18 cellular contexts compared by ENCODE assay signal in genomic region chr10:131078131-131078881, GRCh38.
A peak's percentile ranks its signal among the peaks of the same experiment; 100 is the strongest.
DNase-seq lines count a peak whose midpoint lies in the region; ATAC-seq, FAIRE-seq and TF ChIP-seq lines count a peak whose summit lies in the region.
"Had no signal": no experiment of that assay in that cellular context is flagged by ENCODE, and none has a peak within 500 bp of the region (broad histone marks: within the 10 kb centered on the region; RNA-seq: fewer than 3 reads in every experiment).

No MANE protein-coding gene starts in this region.

- no peaks in the 10 kb centered on the region for H3K23me2 ChIP-seq in H1 (ENCODE audit: low read depth, low read length)

- no peak overlapping the region for H2BK15ac ChIP-seq in H1 (ENCODE audit: low read length)

- no peak overlapping the region for H3K27ac Mint-ChIP-seq in osteocyte (ENCODE audit: unreplicated experiment)
- H3K27ac Mint-ChIP-seq: B cell; CD8-positive, alpha-beta memory T cell; HFFc6 had no signal

- no peaks in the 10 kb centered on the region for H3K36me3 Mint-ChIP-seq in osteocyte (ENCODE audit: unreplicated experiment)
- H3K36me3 Mint-ChIP-seq: CD8-positive, alpha-beta memory T cell had no signal

- ATAC-seq in Right ventricle myocardium inferior (no peak), left ventricle myocardium superior (no peak), HG03354 (IDR thresholded peaks at IDR 0.05; ENCODE audit: poor library complexity, severe bottlenecking, unreplicated experiment) (no peak)
- ATAC-seq: HCT116 had no signal

- intact Hi-C loops in Right ventricle myocardium inferior (cut with DNase I) (no loop called here), left ventricle myocardium superior (cut with micrococcal nuclease) (no loop called here)

- H2AK5ac ChIP-seq in H1 (ENCODE audit: low read depth, low read length) = no peak overlapping the region

- H2BK20ac ChIP-seq in H1 (ENCODE audit: low read length) = no peak overlapping the region

- no peaks in the 10 kb centered on the region for H3K27me3 Mint-ChIP-seq in osteocyte (ENCODE audit: unreplicated experiment)
- H3K27me3 Mint-ChIP-seq: B cell had no signal

- POLR2A ChIA-PET in H1 (lab: Charles Lee; ENCODE audit: partially characterized antibody) = no interaction called here

- H3K18ac ChIP-seq in H1 (ENCODE audit: extremely low read depth, low read length) = no peak overlapping the region

- TF ChIP-seq CTCF in H1 (IDR thresholded peaks at IDR 0.05; ENCODE audit: control extremely low read depth in 1 of 3, insufficient read depth in 1 of 3, low read depth in 1 of 3, low read length in 3 of 3) (no peak), osteocyte (IDR thresholded peaks at IDR 0.05) (no peak)

- no peak overlapping the region for H3K56ac ChIP-seq in H1 (replicated peaks; ENCODE audit: insufficient read length, low read depth, low read length)

- H3K4me3 ChIP-seq in H1 (ENCODE audit: extremely low read depth in 1 of 4, insufficient read depth in 2 of 4, low read depth in 3 of 4, low read length in 4 of 4) = no peak overlapping the region
- H3K4me3 ChIP-seq: BLaER1 treated with 17β-estradiol and CSF1 and Interleukin-3, amounts not matched to agents 10 nM and 100 nM had no signal

- peak overlapping the region; percentile 13; the same call in 1 of the 2 replicates for H2BK5ac ChIP-seq in H1 (ENCODE audit: low read depth, low read length)

- H3K36me3 ChIP-seq in H1 (ENCODE audit: control insufficient read depth in 2 of 4, insufficient read depth in 4 of 4, low read length in 3 of 4) = no peaks in the 10 kb centered on the region
- H3K36me3 ChIP-seq: BLaER1 treated with 17β-estradiol and CSF1 and Interleukin-3, amounts not matched to agents 10 nM and 100 nM had no signal

- no peak overlapping the region for H3K9ac ChIP-seq in H1 (replicated peaks in 1 of 4; ENCODE audit: extremely low read depth in 1 of 4, low read depth in 3 of 4, low read length in 3 of 4)
- H3K9ac ChIP-seq: BLaER1 treated with 17β-estradiol and CSF1 and Interleukin-3, amounts not matched to agents 10 nM and 100 nM had no signal

- H3K79me2 ChIP-seq in H1 (ENCODE audit: control insufficient read depth in 1 of 2, insufficient read depth in 2 of 2, low read length in 2 of 2) = no peaks in the 10 kb centered on the region

- FAIRE-seq in H1 (lab: Jason Lieb, UNC) = no peak
- FAIRE-seq: G401.6, GM12891, GM19239, HTR-8/SVneo had no signal

- H3K14ac ChIP-seq in H1 (ENCODE audit: insufficient read length) = no peak overlapping the region

- no peaks in the 10 kb centered on the region; a peak in 2 of 7 replicates for H3K4me1 ChIP-seq in H1 (replicated peaks in 1 of 4; ENCODE audit: control insufficient read depth in 3 of 4, insufficient read depth in 4 of 4, low read length in 3 of 4)

- H3K4me3 Mint-ChIP-seq in osteocyte (ENCODE audit: unreplicated experiment) = no peak overlapping the region
- H3K4me3 Mint-ChIP-seq: B cell; CD8-positive, alpha-beta memory T cell; HFFc6 had no signal

- H4K91ac ChIP-seq in H1 (replicated peaks; ENCODE audit: insufficient read length, low read length) = no peak overlapping the region

- no peak overlapping the region for H4K8ac ChIP-seq in H1 (ENCODE audit: extremely low read depth, insufficient read depth, low read length)

- no peaks in the 10 kb centered on the region for H3K9me3 ChIP-seq in H1 (ENCODE audit: insufficient read depth in 2 of 2, low read depth in 1 of 2, low read length in 1 of 2)
- H3K9me3 ChIP-seq: BLaER1 treated with 17β-estradiol and CSF1 and Interleukin-3, amounts not matched to agents 10 nM and 100 nM had no signal

- CTCF ChIA-PET in H1 (lab: Charles Lee; ENCODE audit: partially characterized antibody) = interaction anchor here (0.6 to 2.5 kb wide), 5 partner anchors 10 to 708 kb away, joined by 3 to 11 read pairs (median 5); no protein-coding TSS in a partner anchor

- WGBS in H1 (ENCODE audit: extremely low coverage in 1 of 2, insufficient coverage in 1 of 2, insufficient read length in 1 of 2, insufficient replicate concordance in 2 of 2, low coverage in 1 of 2, low lambda C conversion rate in 2 of 2, missing lambda C conversion rate in 1 of 2), 2 experiments = 92% methylated on average over 18 of the region's 18 CpGs; no CpG with 5 or more reads in 1 of the 2 experiments

- no peak overlapping the region for H3K4me2 ChIP-seq in H1 (ENCODE audit: insufficient read depth in 1 of 2, low read depth in 2 of 2, low read length in 2 of 2)
- H3K4me2 ChIP-seq: BLaER1 treated with 17β-estradiol and CSF1 and Interleukin-3, amounts not matched to agents 10 nM and 100 nM had no signal

- H2AFZ ChIP-seq in H1 (ENCODE audit: low read length) = no peak overlapping the region

- no peaks in the 10 kb centered on the region for H4K20me1 ChIP-seq in H1 (replicated peaks in 1 of 2; ENCODE audit: control insufficient read depth in 1 of 2, insufficient read depth in 2 of 2, low read length in 2 of 2)

- no peak overlapping the region for H3K27ac ChIP-seq in H1 (ENCODE audit: low read depth, low read length)
- H3K27ac ChIP-seq: BLaER1 treated with 17β-estradiol and CSF1 and Interleukin-3, amounts not matched to agents 10 nM and 100 nM had no signal

- TF ChIP-seq EP300 in H1 (IDR thresholded peaks at IDR 0.05; ENCODE audit: borderline replicate concordance in 1 of 2, low read depth in 2 of 2, low read length in 2 of 2) = no peak

- no peak overlapping the region for H2BK12ac ChIP-seq in H1 (ENCODE audit: low read depth, low read length)

- H4K5ac ChIP-seq in H1 (ENCODE audit: insufficient read length, low read depth, low read length) = no peak overlapping the region

- no peak overlapping the region for H3K4ac ChIP-seq in H1 (replicated peaks; ENCODE audit: insufficient read length, low read depth, low read length)

- H3K27me3 ChIP-seq in H1 (replicated peaks in 1 of 4; ENCODE audit: control insufficient read depth in 3 of 4, extremely low read depth in 1 of 4, insufficient read depth in 3 of 4, low read length in 3 of 4) = no peaks in the 10 kb centered on the region
- H3K27me3 ChIP-seq: BLaER1 treated with 17β-estradiol and CSF1 and Interleukin-3, amounts not matched to agents 10 nM and 100 nM had no signal

- no peak overlapping the region for H2BK120ac ChIP-seq in H1 (replicated peaks; ENCODE audit: low read depth, low read length)

- peaks cover 30% of the 10 kb centered on the region for H3K9me3 Mint-ChIP-seq in osteocyte (ENCODE audit: unreplicated experiment)

- no peaks in the 10 kb centered on the region for H3K79me1 ChIP-seq in H1 (ENCODE audit: low read depth, low read length)

- DNase-seq in Right ventricle myocardium inferior (ENCODE audit: missing footprints) (peak; percentile 17), left ventricle myocardium superior (no peak), H1 (ENCODE audit: low read depth in 1 of 2, low spot score in 2 of 2) (no peak), mesenteric fat pad (ENCODE audit: low spot score) (peak; percentile 89), SW480 (ENCODE audit: low spot score) (no peak), osteocyte (ENCODE audit: extremely low spot score, unreplicated experiment) (no peak)
- DNase-seq: CD8-positive, alpha-beta memory T cell; COR-L47; HFFc6; IMR-90 had no signal

- no peaks in the 10 kb centered on the region for H3K4me1 Mint-ChIP-seq in osteocyte (ENCODE audit: unreplicated experiment)
- H3K4me1 Mint-ChIP-seq: B cell; CD8-positive, alpha-beta memory T cell had no signal

- TF ChIP-seq RAD21 in H1 (IDR thresholded peaks at IDR 0.05 in 1 of 2, conservative IDR thresholded peaks at IDR 0.05 in 1 of 2; ENCODE audit: low read depth in 2 of 2, low read length in 2 of 2) = no peak

- TF ChIP-seq POLR2A in H1 (IDR thresholded peaks at IDR 0.05; ENCODE audit: control extremely low read depth in 1 of 2, low read depth in 2 of 2, low read length in 2 of 2) = no peak

- no peak overlapping the region for H3K23ac ChIP-seq in H1 (ENCODE audit: insufficient read length)

TF ChIP-seq in H1, 55 proteins besides CTCF, POLR2A, EP300 and RAD21:
- no peak for TF ChIP-seq POLR2AphosphoS5 (IDR thresholded peaks at IDR 0.05; ENCODE audit: low read depth, low read length)
- TF ChIP-seq TAF1 (IDR thresholded peaks at IDR 0.05; ENCODE audit: low read depth, low read length) = no peak
- TF ChIP-seq CHD1 (IDR thresholded peaks at IDR 0.05; ENCODE audit: low read depth, low read length) = no peak
- TF ChIP-seq JUN (IDR thresholded peaks at IDR 0.05; ENCODE audit: low read depth, low read length) = no peak
- no peak for TF ChIP-seq ASH2L (IDR thresholded peaks at IDR 0.05; ENCODE audit: low read length)
- TF ChIP-seq SRF (IDR thresholded peaks at IDR 0.05; ENCODE audit: low read depth, low read length) = no peak
- no peak for TF ChIP-seq RNF2 (IDR thresholded peaks at IDR 0.05; ENCODE audit: borderline replicate concordance, low read depth, low read length, missing control alignments, poor library complexity, severe bottlenecking)
- TF ChIP-seq NANOG (IDR thresholded peaks at IDR 0.05; ENCODE audit: insufficient read depth, low read depth, low read length, poor library complexity, severe bottlenecking) = no peak
- TF ChIP-seq CEBPB (IDR thresholded peaks at IDR 0.05; ENCODE audit: low read depth, low read length) = no peak

Comparison
In these comparisons a context has a peak if more than half of its experiments do, and no peak if none do; other contexts are left out.
1. DNase-seq: peak in Right ventricle myocardium inferior (single experiment) and mesenteric fat pad (single experiment); none in left ventricle myocardium superior (single experiment), H1 (0 of 2), SW480 (single experiment) and osteocyte (single experiment).